Comparison of ENCODE assay signal across 7 cellular contexts in the genomic region with DNA sequence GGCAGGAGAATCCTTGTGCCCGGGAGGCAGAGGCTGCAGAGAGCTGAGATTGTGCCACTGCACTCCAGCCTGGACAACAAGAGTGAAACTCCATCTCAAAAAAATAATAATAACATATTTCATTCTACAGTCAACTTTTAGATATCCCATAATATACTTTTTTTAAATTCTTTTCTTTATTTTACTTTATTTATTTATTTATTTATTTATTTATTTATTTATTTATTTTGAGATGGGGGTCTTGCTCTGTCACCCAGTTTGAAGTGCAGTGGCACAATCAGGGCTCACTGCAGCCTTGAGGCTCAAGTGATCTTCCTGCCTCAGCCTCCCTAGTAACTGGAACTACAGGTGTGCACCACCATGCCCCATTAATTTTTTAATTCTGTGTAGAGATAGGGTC. TPM values are rescaled to one million over a fixed set of nuclear protein-coding genes. Genes with fewer than 3 reads are reported as not detected.
"Had no signal": no experiment of that assay in that cellular context is flagged by ENCODE, and none has a peak within 500 bp of the region (broad histone marks: within the 10 kb centered on the region; RNA-seq: fewer than 3 reads in every experiment).

No MANE protein-coding gene starts in this region.

RNA-seq across cellular contexts. Expression of a gene that starts 3.9 kb away (rescaled TPM):
- total RNA-seq: OCI-LY7, PC-3, Right ventricle myocardium inferior, Right ventricle myocardium superior, RPMI7951, SJSA1, SK-MEL-5 had no signal
